Comparison of ENCODE assay signal across 14 cellular contexts in the genomic region with DNA sequence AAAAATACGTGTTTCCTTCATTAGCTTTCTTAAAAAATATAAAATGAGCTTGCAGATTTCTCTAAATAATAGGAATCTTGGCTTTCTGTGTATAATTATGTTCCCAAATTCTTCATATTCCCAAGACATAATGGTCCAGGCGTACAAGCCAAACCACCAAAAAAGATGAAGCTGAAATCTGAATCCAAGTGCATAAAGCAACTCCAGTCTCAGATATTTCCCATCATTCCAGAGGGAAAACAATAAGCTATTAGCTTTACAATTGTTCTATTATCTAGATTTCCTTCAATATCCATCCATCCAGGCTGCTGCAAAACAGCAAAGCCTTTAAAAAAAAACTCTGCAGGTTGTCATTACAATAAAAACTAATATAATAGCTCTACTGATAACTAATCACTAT.
"Had no signal": no experiment of that assay in that cellular context is flagged by ENCODE, and none has a peak within 500 bp of the region (broad histone marks: within the 10 kb centered on the region; RNA-seq: fewer than 3 reads in every experiment).

No MANE protein-coding gene starts in this region.

- H3K4me1 ChIP-seq: SJSA1 had no signal

- H3K4me3 ChIP-seq: cardiac muscle cell, coronary artery, lung, SJSA1, stomach had no signal

- H3K27ac ChIP-seq: cardiac muscle cell, epithelial cell of prostate, SJSA1, stomach had no signal

- H3K36me3 ChIP-seq: cardiac muscle cell had no signal

- H3K9me3 ChIP-seq: SJSA1, stomach had no signal

- DNase-seq: activated CD4-positive, alpha-beta memory T cell treated with anti-CD3 and anti-CD28 coated beads, Interleukin-2, amount 10 ng/mL, durations not matched to agents 7 days and 5 days; activated CD8-positive, alpha-beta memory T cell treated with anti-CD3 and anti-CD28 coated beads, Interleukin-2, amount 50 U/mL, for 4 hours; activated naive CD4-positive, alpha-beta T cell; effector CD8-positive, alpha-beta T cell; nephron progenitor cell; stimulated activated CD4-positive, alpha-beta T cell treated with anti-CD3 and anti-CD28 coated beads, Interleukin-4, amount 100 ng/mL, for 4 hours; stomach; T1000; trophoblast cell had no signal

- H3K27me3 ChIP-seq: cardiac muscle cell, SJSA1, stomach had no signal
